In genomic region chr7:155354371-155355048, GRCh38 we compare ENCODE assay signal across 24 cellular contexts. TPM values are rescaled to one million over a fixed set of nuclear protein-coding genes. Genes with fewer than 3 reads are reported as not detected.
DNase-seq lines count a peak whose midpoint lies in the region; ATAC-seq, FAIRE-seq and TF ChIP-seq lines count a peak whose summit lies in the region.
"Had no signal": no experiment of that assay in that cellular context is flagged by ENCODE, and none has a peak within 500 bp of the region (broad histone marks: within the 10 kb centered on the region; RNA-seq: fewer than 3 reads in every experiment).

No MANE protein-coding gene starts in this region.

- H3K4me2 ChIP-seq in BLaER1 treated with 17β-estradiol and CSF1 and Interleukin-3, amounts not matched to agents 10 nM and 100 nM, result peak overlapping the region in 10 of 11 experiments; percentile 20 to 100 (median 96); a peak in 15 of 22 replicates
- no peak overlapping the region for H3K4me2 ChIP-seq in osteoblast (ENCODE audit: insufficient read depth, low read length)

- no peaks in the 10 kb centered on the region for H3K79me2 ChIP-seq in osteoblast (ENCODE audit: insufficient read depth, low read length)

- peaks cover 45 to 69% (median 60%) of the 10 kb centered on the region in 10 experiments for H3K4me1 ChIP-seq in BLaER1 treated with 17β-estradiol and CSF1 and Interleukin-3, amounts not matched to agents 10 nM and 100 nM
- H3K4me1 ChIP-seq in HEK293 (ENCODE audit: control insufficient read depth, insufficient read depth, low read length) (no peaks in the 10 kb centered on the region), osteoblast (ENCODE audit: insufficient read depth, low read length) (peaks cover 4% of the 10 kb centered on the region), SJCRH30 (peaks cover 11% of the 10 kb centered on the region), adrenal gland (replicated peaks in 1 of 2) (no peaks in the 10 kb centered on the region), upper lobe of left lung (peaks cover 0 to 7% (median 0%) of the 10 kb centered on the region in 4 donors)

- intact Hi-C loops in adrenal gland (cut with DNase I), result loop anchor here in 1 of 2 donors (5.0 kb wide), 1 partner anchor 172 kb away; no protein-coding TSS in a partner anchor

- POLR2A ChIA-PET in HEK293 (lab: Yijun Ruan, JAX), result no interaction called here

- no peak for TF ChIP-seq CTCF in HEK293 (tag by site-specific recombination; IDR thresholded peaks at IDR 0.05)
- no peak for TF ChIP-seq CTCF in bronchial epithelial cell (IDR thresholded peaks at IDR 0.05; ENCODE audit: insufficient read depth, low read length, severe bottlenecking)
- no peak for TF ChIP-seq CTCF in osteoblast (IDR thresholded peaks at IDR 0.05; ENCODE audit: extremely low read depth, low read depth, low read length)
- TF ChIP-seq CTCF in adrenal gland (IDR thresholded peaks at IDR 0.05), result no peak
- TF ChIP-seq CTCF in WERI-Rb-1 (IDR thresholded peaks at IDR 0.05; ENCODE audit: low read depth, low read length), result no peak
- TF ChIP-seq CTCF in upper lobe of left lung (IDR thresholded peaks at IDR 0.05), result no peak

- H3K27ac ChIP-seq in BLaER1 treated with 17β-estradiol and CSF1 and Interleukin-3, amounts not matched to agents 10 nM and 100 nM, result peak overlapping the region in 1 of 11 experiments; percentile 96; a peak in 1 of 22 replicates
- H3K27ac ChIP-seq in HEK293 (ENCODE audit: extremely low read depth, low read depth, low read length), result no peak overlapping the region
- H3K27ac ChIP-seq in osteoblast (ENCODE audit: low read depth, low read length), result no peak overlapping the region
- no peak overlapping the region for H3K27ac ChIP-seq in SJCRH30
- H3K27ac ChIP-seq in adrenal gland, result no peak overlapping the region
- no peak overlapping the region for H3K27ac ChIP-seq in WERI-Rb-1
- H3K27ac ChIP-seq in upper lobe of left lung, result no peak overlapping the region
- H3K27ac ChIP-seq: C4-2B, GM23248, HL-60, Peyer's patch, SK-N-MC had no signal

- CTCF ChIA-PET in HEK293 (lab: Yijun Ruan, JAX), result interaction anchor here (0.7 to 0.8 kb wide), 2 partner anchors 233 to 433 kb away, joined by 3 read pairs; no protein-coding TSS in a partner anchor

- DNase-seq in bronchial epithelial cell (ENCODE audit: low read depth) (no peak), osteoblast (ENCODE audit: insufficient read length, low spot score, missing footprints) (peak; percentile 66), SJCRH30 (no peak), adrenal gland (no peak), WERI-Rb-1 (no peak), upper lobe of left lung (no peak)
- DNase-seq: DMS53, GDM1, GM23248, HCEC 1CT, NCI-H1105, NCI-H146, NCI-H2029 treated with DMSO at 0.1 percent for 48 hours, NCI-H2171, NCI-H524 treated with DMSO at 0.1 percent for 48 hours, NCI-H82, SW 1271 had no signal

- H3K9me3 ChIP-seq in BLaER1 treated with 17β-estradiol and CSF1 and Interleukin-3, amounts not matched to agents 10 nM and 100 nM (replicated peaks in 1 of 11), result no peaks in the 10 kb centered on the region
- H3K9me3 ChIP-seq in HEK293 (ENCODE audit: control insufficient read depth, insufficient read depth, low read depth, low read length) (no peaks in the 10 kb centered on the region), osteoblast (ENCODE audit: low read depth, low read length) (no peaks in the 10 kb centered on the region), SJCRH30 (replicated peaks) (no peaks in the 10 kb centered on the region), adrenal gland (replicated peaks in 1 of 3) (no peaks in the 10 kb centered on the region), WERI-Rb-1 (ENCODE audit: severe bottlenecking) (no peaks in the 10 kb centered on the region), upper lobe of left lung (no peaks in the 10 kb centered on the region)
- H3K9me3 ChIP-seq: Peyer's patch had no signal

- no peak overlapping the region for H2AFZ ChIP-seq in osteoblast (ENCODE audit: low read length)
- H2AFZ ChIP-seq: GM23248 had no signal

- no peak for TF ChIP-seq EP300 in upper lobe of left lung (IDR thresholded peaks at IDR 0.05)

- H3K9ac ChIP-seq in BLaER1 treated with 17β-estradiol and CSF1 and Interleukin-3, amounts not matched to agents 10 nM and 100 nM, result no peak overlapping the region
- H3K9ac ChIP-seq: GM23248 had no signal

- H3K27me3 ChIP-seq in BLaER1 treated with 17β-estradiol and CSF1 and Interleukin-3, amounts not matched to agents 10 nM and 100 nM, result peaks cover 0 to 6% (median 0%) of the 10 kb centered on the region in 11 experiments; a peak in 3 of 22 replicates
- H3K27me3 ChIP-seq in bronchial epithelial cell (ENCODE audit: control insufficient read depth, insufficient read depth, low read length), result no peaks in the 10 kb centered on the region
- H3K27me3 ChIP-seq in osteoblast (ENCODE audit: insufficient read depth, low read length), result no peaks in the 10 kb centered on the region
- peaks cover 13% of the 10 kb centered on the region; the same call in 1 of the 2 replicates for H3K27me3 ChIP-seq in SJCRH30
- H3K27me3 ChIP-seq in adrenal gland, result peaks cover 19% of the 10 kb centered on the region
- H3K27me3 ChIP-seq in WERI-Rb-1 (ENCODE audit: insufficient read depth, low read depth, severe bottlenecking), result no peaks in the 10 kb centered on the region
- peaks cover 0 to 14% (median 0%) of the 10 kb centered on the region in 4 donors for H3K27me3 ChIP-seq in upper lobe of left lung
- H3K27me3 ChIP-seq: Peyer's patch had no signal

- peaks cover 0 to 17% (median 0%) of the 10 kb centered on the region in 11 experiments; a peak in 5 of 22 replicates for H3K36me3 ChIP-seq in BLaER1 treated with 17β-estradiol and CSF1 and Interleukin-3, amounts not matched to agents 10 nM and 100 nM
- H3K36me3 ChIP-seq in HEK293 (ENCODE audit: control insufficient read depth in 2 of 2, insufficient read depth in 1 of 2, low read length in 2 of 2), result no peaks in the 10 kb centered on the region
- no peaks in the 10 kb centered on the region for H3K36me3 ChIP-seq in bronchial epithelial cell (ENCODE audit: control insufficient read depth, insufficient read depth, low read length)
- H3K36me3 ChIP-seq in osteoblast (ENCODE audit: insufficient read depth, low read length), result no peaks in the 10 kb centered on the region
- H3K36me3 ChIP-seq in SJCRH30, result no peaks in the 10 kb centered on the region
- H3K36me3 ChIP-seq in adrenal gland (replicated peaks in 1 of 2), result no peaks in the 10 kb centered on the region
- H3K36me3 ChIP-seq in WERI-Rb-1, result no peaks in the 10 kb centered on the region
- no peaks in the 10 kb centered on the region for H3K36me3 ChIP-seq in upper lobe of left lung
- H3K36me3 ChIP-seq: Peyer's patch had no signal

- ATAC-seq in upper lobe of left lung (ENCODE audit: low FRiP score in 2 of 2), result no peak

- WGBS in adrenal gland, 4 donors, result 64 to 73% (median 70%) methylated on average over 17 to 20 of the region's 20 CpGs
- 77 to 82% methylated on average over 18 to 20 of the region's 20 CpGs for WGBS in upper lobe of left lung, 2 donors

- no peak overlapping the region for H3K4me3 ChIP-seq in BLaER1 treated with 17β-estradiol and CSF1 and Interleukin-3, amounts not matched to agents 10 nM and 100 nM
- H3K4me3 ChIP-seq in HEK293 (ENCODE audit: low read depth, low read length) (no peak overlapping the region), bronchial epithelial cell (ENCODE audit: low read depth, low read length) (no peak overlapping the region), osteoblast (ENCODE audit: insufficient read depth, low read length) (no peak overlapping the region), SJCRH30 (no peak overlapping the region), adrenal gland (no peak overlapping the region), WERI-Rb-1 (ENCODE audit: low read depth, low read length) (no peak overlapping the region), upper lobe of left lung (no peak overlapping the region)
- H3K4me3 ChIP-seq: GM23248, Peyer's patch, SK-N-MC had no signal

- TF ChIP-seq POLR2A in adrenal gland (IDR thresholded peaks at IDR 0.05), result no peak
- no peak for TF ChIP-seq POLR2A in upper lobe of left lung (IDR thresholded peaks at IDR 0.05)

- FAIRE-seq in bronchial epithelial cell (lab: Jason Lieb, UNC), result peak; percentile 97
- FAIRE-seq: D721Med had no signal

- H4K20me1 ChIP-seq in BLaER1 treated with 17β-estradiol and CSF1 and Interleukin-3, amounts not matched to agents 10 nM and 100 nM, result no peaks in the 10 kb centered on the region; a peak in 1 of 22 replicates
- H4K20me1 ChIP-seq in osteoblast (ENCODE audit: insufficient read depth, low read length), result no peaks in the 10 kb centered on the region

TF ChIP-seq in HEK293, 187 proteins besides CTCF, POLR2A, EP300 and RAD21:
- TF ChIP-seq INSM2 (tag by site-specific recombination; IDR thresholded peaks at IDR 0.05) (no peak), ZSCAN4 (tag by site-specific recombination; IDR thresholded peaks at IDR 0.05) (peak; percentile 100)

RNA-seq across cellular contexts. Expression of gene INSIG1, which starts 56.8 kb away (rescaled TPM):
- total RNA-seq in bronchial epithelial cell (14.2 and 36.6 TPM in 2 replicates), osteoblast (835 and 847 TPM in 2 replicates), adrenal gland (100 to 1,000 TPM in 1 of 8 donors, 10 to 100 TPM in 7; 23.8 to 234 (median 56.1) TPM), upper lobe of left lung (100 to 1,000 TPM in 3 of 6 donors, 10 to 100 TPM in 3; 16.8 to 136 (median 100) TPM)
- 57.3 and 60.9 TPM in 2 replicates for total RNA-seq in SJCRH30 (2014; rRNA removed; shearing (Covaris generic))
- polyA plus RNA-seq in adrenal gland, result 100 to 1,000 TPM in 1 of 3 donors, 10 to 100 TPM in 1, 1 to 10 TPM in 1; 9.9 to 203 (median 28.8) TPM
